ENCODE assay signal across 18 cellular contexts in the genomic region with DNA sequence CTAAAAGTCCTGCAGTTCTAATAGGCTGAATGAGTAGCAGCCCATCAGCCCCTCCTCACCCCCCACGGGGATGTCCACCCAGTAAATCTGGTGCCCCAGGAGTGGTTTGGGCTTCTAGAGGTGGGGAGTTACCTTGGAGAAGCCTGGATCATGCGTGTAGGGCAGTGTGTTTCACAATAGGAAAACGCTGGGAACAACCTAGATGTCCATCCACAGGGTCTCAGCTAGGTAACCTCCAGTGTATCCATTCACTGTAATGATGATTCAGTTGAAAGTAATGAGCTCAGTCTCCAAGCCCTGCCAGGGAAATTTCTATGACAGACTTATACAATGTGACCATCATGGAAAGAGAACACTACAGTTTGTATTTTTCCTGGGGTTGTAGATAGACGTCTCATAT. TPM values are rescaled to one million over a fixed set of nuclear protein-coding genes. Genes with fewer than 3 reads are reported as not detected.
DNase-seq lines count a peak whose midpoint lies in the region; ATAC-seq, FAIRE-seq and TF ChIP-seq lines count a peak whose summit lies in the region.
"Had no signal": no experiment of that assay in that cellular context is flagged by ENCODE, and none has a peak within 500 bp of the region (broad histone marks: within the 10 kb centered on the region; RNA-seq: fewer than 3 reads in every experiment).

No MANE protein-coding gene starts in this region.

- H3K27me3 ChIP-seq in HUES48 (ENCODE audit: control insufficient read depth, insufficient read depth, low read length) = no peaks in the 10 kb centered on the region
- no peaks in the 10 kb centered on the region for H3K27me3 ChIP-seq in right lobe of liver
- H3K27me3 ChIP-seq in CD8-positive, alpha-beta memory T cell (ENCODE audit: insufficient read depth, low read length, poor library complexity, severe bottlenecking) = peaks cover 3% of the 10 kb centered on the region
- H3K27me3 ChIP-seq: pancreas, stomach, uterus had no signal

- H3K4me3 Mint-ChIP-seq in CD8-positive, alpha-beta memory T cell = no peak overlapping the region
- H3K4me3 Mint-ChIP-seq: activated naive CD4-positive, alpha-beta T cell treated with anti-CD3 and anti-CD28 coated beads for 36 hours; immature natural killer cell; T-cell had no signal

- H3K9me3 Mint-ChIP-seq in CD8-positive, alpha-beta memory T cell = no peaks in the 10 kb centered on the region
- H3K9me3 Mint-ChIP-seq: activated naive CD4-positive, alpha-beta T cell treated with anti-CD3 and anti-CD28 coated beads for 36 hours; immature natural killer cell; T-cell had no signal

- peaks cover 3 to 10% of the 10 kb centered on the region in 2 donors for H3K27me3 Mint-ChIP-seq in CD8-positive, alpha-beta memory T cell
- H3K27me3 Mint-ChIP-seq: T-cell had no signal

- H3K4me1 ChIP-seq in HUES48 (ENCODE audit: control insufficient read depth, insufficient read depth, low read length) (peaks cover 4% of the 10 kb centered on the region), right lobe of liver (peaks cover 0 to 8% (median 0%) of the 10 kb centered on the region in 4 donors)
- H3K4me1 ChIP-seq in CD8-positive, alpha-beta memory T cell (ENCODE audit: insufficient read depth, low read length) = no peaks in the 10 kb centered on the region
- H3K4me1 ChIP-seq: pancreas, uterus had no signal

- TF ChIP-seq POLR2A in right lobe of liver (IDR thresholded peaks at IDR 0.05) = no peak

- CTCF ChIA-PET in CD8-positive, alpha-beta memory T cell (lab: Charles Lee) = interaction anchor here (0.7 to 5.8 kb wide), 16 partner anchors 12 to 292 kb away, joined by 3 to 52 read pairs (median 4); partner anchors contain the start of genes IRGM, MYOZ3 and RBM22

- POLR2A ChIA-PET in CD8-positive, alpha-beta memory T cell (lab: Charles Lee) = no interaction called here

- ATAC-seq in right lobe of liver (peak; percentile 12 to 39 (median 33)), GM18502 (IDR thresholded peaks at IDR 0.05; ENCODE audit: poor library complexity, unreplicated experiment) (no peak)
- ATAC-seq: T-cell had no signal

- H3K36me3 ChIP-seq in HUES48 (ENCODE audit: control insufficient read depth, insufficient read depth, low read length) (peaks cover 23% of the 10 kb centered on the region), right lobe of liver (peaks cover 0 to 22% (median 11%) of the 10 kb centered on the region in 4 donors)
- H3K36me3 ChIP-seq in CD8-positive, alpha-beta memory T cell (ENCODE audit: insufficient read depth, low read length) = no peaks in the 10 kb centered on the region
- H3K36me3 ChIP-seq: uterus had no signal

- H3K9ac ChIP-seq in HUES48 (ENCODE audit: low read depth, low read length) = no peak overlapping the region

- 18% methylated on average over 4 of the region's 4 CpGs for WGBS in right lobe of liver (ENCODE audit: insufficient coverage, low coverage, low lambda C conversion rate, missing lambda C conversion rate)

- peak overlapping the region; percentile 62 for H3K27ac ChIP-seq in HUES48 (ENCODE audit: low read depth, low read length)
- peak overlapping the region in 2 of 3 donors; percentile 3 to 22 for H3K27ac ChIP-seq in right lobe of liver
- no peak overlapping the region for H3K27ac ChIP-seq in CD8-positive, alpha-beta memory T cell (ENCODE audit: low read depth, low read length)
- H3K27ac ChIP-seq: pancreas, stomach, uterus had no signal

- no peak for TF ChIP-seq CTCF in right lobe of liver (IDR thresholded peaks at IDR 0.05)

- DNase-seq in AG20443 (ENCODE audit: low spot score) (peak; percentile 51), dedifferentiated amniotic fluid mesenchymal stem cell (ENCODE audit: extremely low spot score) (peak; percentile 36), right lobe of liver (no peak), GM19239 (ENCODE audit: insufficient read length, low spot score) (no peak)
- DNase-seq in activated CD8-positive, alpha-beta memory T cell treated with anti-CD3 and anti-CD28 coated beads, Interleukin-2, amount 50 U/mL, for 48 hours = no peak
- DNase-seq in CD8-positive, alpha-beta memory T cell = no peak
- DNase-seq: activated CD4-positive, CD25-positive, alpha-beta regulatory T cell treated with anti-CD3 and anti-CD28 coated beads, Interleukin-2, amount 50 U/mL, for 72 hours; activated naive CD4-positive, alpha-beta T cell treated with anti-CD3 and anti-CD28 coated beads for 36 hours; C1 segment of cervical spinal cord; immature natural killer cell; NCI-H524 treated with DMSO at 0.1 percent for 48 hours; pancreas; stomach; T-cell; uterus had no signal

- H3K4me3 ChIP-seq in HUES48 (ENCODE audit: low read depth, low read length) = no peak overlapping the region
- no peak overlapping the region for H3K4me3 ChIP-seq in right lobe of liver
- no peak overlapping the region for H3K4me3 ChIP-seq in CD8-positive, alpha-beta memory T cell (ENCODE audit: low read length)
- H3K4me3 ChIP-seq: GM12878, pancreas, stomach, uterus had no signal

- no peaks in the 10 kb centered on the region for H3K9me3 ChIP-seq in HUES48 (ENCODE audit: control insufficient read depth, insufficient read depth, low read length)
- no peaks in the 10 kb centered on the region for H3K9me3 ChIP-seq in right lobe of liver
- no peaks in the 10 kb centered on the region for H3K9me3 ChIP-seq in CD8-positive, alpha-beta memory T cell (ENCODE audit: low read length)
- H3K9me3 ChIP-seq: pancreas, stomach, uterus had no signal

- no peaks in the 10 kb centered on the region for H3K4me1 Mint-ChIP-seq in CD8-positive, alpha-beta memory T cell
- H3K4me1 Mint-ChIP-seq: immature natural killer cell, T-cell had no signal

- no peaks in the 10 kb centered on the region for H3K36me3 Mint-ChIP-seq in CD8-positive, alpha-beta memory T cell
- H3K36me3 Mint-ChIP-seq: immature natural killer cell, T-cell had no signal

- FAIRE-seq in GM19239 (lab: Jason Lieb, UNC) = no peak
- FAIRE-seq: GM12878, pancreas had no signal

- H3K27ac Mint-ChIP-seq in CD8-positive, alpha-beta memory T cell = no peak overlapping the region
- H3K27ac Mint-ChIP-seq: activated naive CD4-positive, alpha-beta T cell treated with anti-CD3 and anti-CD28 coated beads for 36 hours; immature natural killer cell; T-cell had no signal

- intact Hi-C loops in right lobe of liver (cut with DNase I) = loop anchor here (5.0 kb wide), 2 partner anchors 93 to 98 kb away; no protein-coding TSS in a partner anchor

RNA-seq across cellular contexts. Expression of gene NDST1, which starts 51.8 kb away (rescaled TPM):
- total RNA-seq in right lobe of liver = 10 to 100 TPM; 38.1 to 97.5 (median 76.0) TPM
- 1 to 10 TPM; 1.9 to 2.8 TPM for total RNA-seq in CD8-positive, alpha-beta memory T cell
- 0.13 TPM for polyA plus RNA-seq in CD8-positive, alpha-beta memory T cell

Comparison
In these comparisons a context has a peak if more than half of its experiments do, and no peak if none do; other contexts are left out.
1. DNase-seq: peak in AG20443 (single experiment) and dedifferentiated amniotic fluid mesenchymal stem cell (single experiment); none in right lobe of liver (0 of 3), GM19239 (single experiment), activated CD8-positive, alpha-beta memory T cell treated with anti-CD3 and anti-CD28 coated beads, Interleukin-2, amount 50 U/mL, for 48 hours (single experiment) and CD8-positive, alpha-beta memory T cell (0 of 5).
2. RNA of gene NDST1, which starts 51.8 kb away (total RNA-seq): 38.1 to 97.5 TPM in right lobe of liver; 1.9 to 2.8 TPM in CD8-positive, alpha-beta memory T cell; every median in the first group is over 10 times any median in the second.